Comparison of ENCODE assay signal across 8 cellular contexts in genomic region chr12:121990692-121991603, GRCh38. TPM values are rescaled to one million over a fixed set of nuclear protein-coding genes. Genes with fewer than 3 reads are reported as not detected.
DNase-seq lines count a peak whose midpoint lies in the region; ATAC-seq and TF ChIP-seq lines count a peak whose summit lies in the region.

No MANE protein-coding gene starts in this region.

- H3K9me3 Mint-ChIP-seq in activated CD8-positive, alpha-beta memory T cell treated with anti-CD3 and anti-CD28 coated beads, Interleukin-2, amount 10 ng/mL, durations not matched to agents 7 days and 5 days (ENCODE audit: low read depth), result no peaks in the 10 kb centered on the region
- no peaks in the 10 kb centered on the region for H3K9me3 Mint-ChIP-seq in effector memory CD8-positive, alpha-beta T cell

- no peak for TF ChIP-seq POLR2A in heart left ventricle (IDR thresholded peaks at IDR 0.05)

- WGBS in heart left ventricle, 4 donors, result 78 to 88% (median 81%) methylated on average over 9 to 10 of the region's 10 CpGs

- peaks cover 22% of the 10 kb centered on the region for H3K4me1 Mint-ChIP-seq in activated CD8-positive, alpha-beta memory T cell treated with anti-CD3 and anti-CD28 coated beads, Interleukin-2, amount 10 ng/mL, durations not matched to agents 7 days and 5 days
- H3K4me1 Mint-ChIP-seq in effector memory CD8-positive, alpha-beta T cell (ENCODE audit: low read depth in 2 of 2), result peaks cover 0 to 4% of the 10 kb centered on the region in 2 donors

- intact Hi-C loops in heart left ventricle (cut with DNase I), result no loop called here

- CTCF ChIA-PET in activated CD8-positive, alpha-beta memory T cell treated with anti-CD3 and anti-CD28 coated beads, Interleukin-2, amount 10 ng/mL, durations not matched to agents 7 days and 5 days (lab: Charles Lee), result interaction anchor here (1.7 to 2.4 kb wide), 2 partner anchors 73 to 75 kb away, joined by 6 to 8 read pairs; partner anchors contain the start of gene CFAP251

- peak; percentile 54 for ATAC-seq in activated CD8-positive, alpha-beta memory T cell treated with anti-CD3 and anti-CD28 coated beads, Interleukin-2, amount 10 ng/mL, durations not matched to agents 7 days and 5 days
- ATAC-seq in HG02642 (IDR thresholded peaks at IDR 0.05; ENCODE audit: poor library complexity, unreplicated experiment), result peak; percentile 72
- no peak for ATAC-seq in heart left ventricle
- ATAC-seq in effector memory CD8-positive, alpha-beta T cell (replicated peaks), result no peak

- no peaks in the 10 kb centered on the region for H3K36me3 Mint-ChIP-seq in activated CD8-positive, alpha-beta memory T cell treated with anti-CD3 and anti-CD28 coated beads, Interleukin-2, amount 10 ng/mL, durations not matched to agents 7 days and 5 days
- peaks cover 2% of the 10 kb centered on the region for H3K36me3 Mint-ChIP-seq in effector memory CD8-positive, alpha-beta T cell (ENCODE audit: insufficient read depth)

- no peaks in the 10 kb centered on the region for H3K9me3 ChIP-seq in SJCRH30 (replicated peaks)
- H3K9me3 ChIP-seq in heart left ventricle, result no peaks in the 10 kb centered on the region

- no peak overlapping the region for H3K4me3 Mint-ChIP-seq in activated CD8-positive, alpha-beta memory T cell treated with anti-CD3 and anti-CD28 coated beads, Interleukin-2, amount 10 ng/mL, durations not matched to agents 7 days and 5 days
- no peak overlapping the region for H3K4me3 Mint-ChIP-seq in effector memory CD8-positive, alpha-beta T cell

- H3K4me1 ChIP-seq in SJCRH30 (peaks cover 10% of the 10 kb centered on the region), heart left ventricle (peaks cover 0 to 8% (median 0%) of the 10 kb centered on the region in 12 donors)

- H3K4me3 ChIP-seq in SJCRH30, result no peak overlapping the region
- no peak overlapping the region for H3K4me3 ChIP-seq in heart left ventricle

- TF ChIP-seq CTCF in heart left ventricle (IDR thresholded peaks at IDR 0.05), result no peak

- no peaks in the 10 kb centered on the region for H3K27me3 ChIP-seq in SJCRH30
- H3K27me3 ChIP-seq in heart left ventricle, result no peaks in the 10 kb centered on the region

- peaks cover 32% of the 10 kb centered on the region for H3K27me3 Mint-ChIP-seq in activated CD8-positive, alpha-beta memory T cell treated with anti-CD3 and anti-CD28 coated beads, Interleukin-2, amount 10 ng/mL, durations not matched to agents 7 days and 5 days
- H3K27me3 Mint-ChIP-seq in effector memory CD8-positive, alpha-beta T cell, result no peaks in the 10 kb centered on the region

- peak; percentile 72 for DNase-seq in activated CD8-positive, alpha-beta memory T cell treated with anti-CD3 and anti-CD28 coated beads, Interleukin-2, amount 10 ng/mL, durations not matched to agents 7 days and 5 days
- DNase-seq in activated CD8-positive, alpha-beta memory T cell treated with anti-CD3 and anti-CD28 coated beads for 24 hours, result no peak
- DNase-seq in SJCRH30 (peak; percentile 60 to 73), heart left ventricle (no peak), NCI-H1417 treated with DMSO at 0.1 percent for 48 hours (lab: John Stamatoyannopoulos, UW) (no peak)
- peak; percentile 19 to 49 for DNase-seq in stimulated activated CD8-positive, alpha-beta memory T cell treated with anti-CD3 and anti-CD28 coated beads, Interleukin-7, amount 100 ng/mL, for 48 hours (ENCODE audit: extremely low read depth in 1 of 2, low read depth in 1 of 2)
- DNase-seq in effector memory CD8-positive, alpha-beta T cell, result no peak

- H3K36me3 ChIP-seq in SJCRH30 (no peaks in the 10 kb centered on the region), heart left ventricle (no peaks in the 10 kb centered on the region)

- H3K27ac ChIP-seq in SJCRH30 (no peak overlapping the region), heart left ventricle (peak overlapping the region in 1 of 12 donors; percentile 73)

- H3K27ac Mint-ChIP-seq in activated CD8-positive, alpha-beta memory T cell treated with anti-CD3 and anti-CD28 coated beads, Interleukin-2, amount 10 ng/mL, durations not matched to agents 7 days and 5 days, result no peak overlapping the region
- no peak overlapping the region for H3K27ac Mint-ChIP-seq in effector memory CD8-positive, alpha-beta T cell

RNA-seq across cellular contexts. Expression of gene BCL7A, which starts 30.7 kb away (rescaled TPM):
- 1 to 10 TPM; 2.8 to 2.9 TPM for total RNA-seq in activated CD8-positive, alpha-beta memory T cell treated with anti-CD3 and anti-CD28 coated beads, Interleukin-2, amount 10 ng/mL, durations not matched to agents 7 days and 5 days
- 11.1 and 14.4 TPM in 2 replicates for total RNA-seq in SJCRH30 (2014; rRNA removed; shearing (Covaris generic))
- 10 to 100 TPM; 11.4 to 22.1 (median 14.3) TPM for total RNA-seq in heart left ventricle
- 10 to 100 TPM in 1 of 2 donors, 1 to 10 TPM in 1; 4.0 to 14.4 TPM for polyA plus RNA-seq in heart left ventricle

Comparison
In these comparisons a context has a peak if more than half of its experiments do, and no peak if none do; other contexts are left out.
1. DNase-seq: peak in activated CD8-positive, alpha-beta memory T cell treated with anti-CD3 and anti-CD28 coated beads, Interleukin-2, amount 10 ng/mL, durations not matched to agents 7 days and 5 days (single experiment), SJCRH30 (2 of 2) and stimulated activated CD8-positive, alpha-beta memory T cell treated with anti-CD3 and anti-CD28 coated beads, Interleukin-7, amount 100 ng/mL, for 48 hours (2 of 2); none in activated CD8-positive, alpha-beta memory T cell treated with anti-CD3 and anti-CD28 coated beads for 24 hours (single experiment), heart left ventricle (0 of 5), NCI-H1417 treated with DMSO at 0.1 percent for 48 hours (single experiment) and effector memory CD8-positive, alpha-beta T cell (0 of 3).
2. ATAC-seq: peak in activated CD8-positive, alpha-beta memory T cell treated with anti-CD3 and anti-CD28 coated beads, Interleukin-2, amount 10 ng/mL, durations not matched to agents 7 days and 5 days (single experiment) and HG02642 (single experiment); none in heart left ventricle (0 of 4) and effector memory CD8-positive, alpha-beta T cell (single experiment).